20 cellular contexts compared by ENCODE assay signal in the genomic region with DNA sequence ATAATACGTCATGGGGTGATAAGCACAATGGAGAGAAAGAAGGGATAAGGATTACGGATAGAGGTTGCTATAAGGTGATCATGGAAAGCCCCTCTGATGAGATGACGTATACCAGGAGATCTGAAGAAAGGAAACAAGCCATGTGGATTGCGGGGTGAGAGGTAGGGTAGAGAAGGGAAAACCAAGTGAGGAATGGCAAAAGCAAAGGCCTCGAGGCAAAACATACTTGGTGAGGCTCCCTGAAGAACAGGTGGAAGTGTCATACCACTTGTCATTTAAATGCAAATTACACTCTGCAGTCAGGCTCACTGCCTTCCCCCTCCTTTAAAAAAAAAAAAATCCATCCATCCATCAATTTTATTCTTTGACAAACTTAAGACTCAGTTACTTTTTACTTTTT.
DNase-seq lines count a peak whose midpoint lies in the region; ATAC-seq and TF ChIP-seq lines count a peak whose summit lies in the region.
"Had no signal": no experiment of that assay in that cellular context is flagged by ENCODE, and none has a peak within 500 bp of the region (broad histone marks: within the 10 kb centered on the region; RNA-seq: fewer than 3 reads in every experiment).

No MANE protein-coding gene starts in this region.

- H3K36me3 ChIP-seq in iPS-20b (ENCODE audit: insufficient read depth, low read depth, low read length), result no peaks in the 10 kb centered on the region
- no peaks in the 10 kb centered on the region for H3K36me3 ChIP-seq in smooth muscle cell (ENCODE audit: low read depth)

- H3K4me1 ChIP-seq in iPS-20b (ENCODE audit: insufficient read depth, low read length) (peaks cover 20% of the 10 kb centered on the region), smooth muscle cell (ENCODE audit: low read depth) (peaks cover 4% of the 10 kb centered on the region)

- peaks cover 100% of the 10 kb centered on the region for H3K79me2 ChIP-seq in smooth muscle cell (ENCODE audit: low read depth)

- H3K9me3 Mint-ChIP-seq in activated T-cell treated with anti-CD3 and anti-CD28 coated beads, Interleukin-2, amount 50 U/mL, for 24 hours, result no peaks in the 10 kb centered on the region
- no peaks in the 10 kb centered on the region for H3K9me3 Mint-ChIP-seq in activated T-cell treated with anti-CD3 and anti-CD28 coated beads, Interleukin-2, amount 50 U/mL, for 72 hours
- H3K9me3 Mint-ChIP-seq: CD4-positive, alpha-beta T cell had no signal

- no peaks in the 10 kb centered on the region for H3K27me3 ChIP-seq in iPS-20b (ENCODE audit: insufficient read depth, low read length)
- H3K27me3 ChIP-seq in smooth muscle cell (ENCODE audit: low read depth), result no peaks in the 10 kb centered on the region

- H3K9me3 ChIP-seq in T-helper 17 cell (ENCODE audit: control insufficient read depth, low read length, poor library complexity, severe bottlenecking), result no peaks in the 10 kb centered on the region
- no peaks in the 10 kb centered on the region for H3K9me3 ChIP-seq in iPS-20b (ENCODE audit: insufficient read depth, low read depth, low read length)
- no peaks in the 10 kb centered on the region for H3K9me3 ChIP-seq in smooth muscle cell (replicated peaks; ENCODE audit: low read depth)
- H3K9me3 ChIP-seq: Caco-2 had no signal

- H3K36me3 Mint-ChIP-seq in activated T-cell treated with anti-CD3 and anti-CD28 coated beads, Interleukin-2, amount 50 U/mL, for 24 hours (ENCODE audit: low read depth), result peaks cover 11% of the 10 kb centered on the region
- peaks cover 9 to 18% of the 10 kb centered on the region in 2 donors for H3K36me3 Mint-ChIP-seq in activated T-cell treated with anti-CD3 and anti-CD28 coated beads, Interleukin-2, amount 50 U/mL, for 72 hours (ENCODE audit: insufficient read depth in 2 of 2)
- peaks cover 8% of the 10 kb centered on the region for H3K36me3 Mint-ChIP-seq in T-helper 17 cell (ENCODE audit: low read depth)

- peaks cover 94% of the 10 kb centered on the region for H4K20me1 ChIP-seq in smooth muscle cell (ENCODE audit: low read depth)

- H3K27ac ChIP-seq in iPS-20b (ENCODE audit: low read length) (no peak overlapping the region), smooth muscle cell (ENCODE audit: low read depth) (no peak overlapping the region)
- H3K27ac ChIP-seq: 22Rv1, PC-9, RWPE1 had no signal

- H3K4me3 Mint-ChIP-seq in activated T-cell treated with anti-CD3 and anti-CD28 coated beads, Interleukin-2, amount 50 U/mL, for 24 hours, result no peak overlapping the region
- peak overlapping the region in 1 of 2 donors; percentile 31 for H3K4me3 Mint-ChIP-seq in activated T-cell treated with anti-CD3 and anti-CD28 coated beads, Interleukin-2, amount 50 U/mL, for 72 hours
- no peak overlapping the region for H3K4me3 Mint-ChIP-seq in T-helper 17 cell
- H3K4me3 Mint-ChIP-seq: B cell; CD4-positive, alpha-beta T cell had no signal

- H3K4me1 Mint-ChIP-seq in activated T-cell treated with anti-CD3 and anti-CD28 coated beads, Interleukin-2, amount 50 U/mL, for 24 hours (ENCODE audit: low read depth), result peaks cover 81% of the 10 kb centered on the region
- peaks cover 84% of the 10 kb centered on the region for H3K4me1 Mint-ChIP-seq in activated T-cell treated with anti-CD3 and anti-CD28 coated beads, Interleukin-2, amount 50 U/mL, for 72 hours (ENCODE audit: low read depth)
- H3K4me1 Mint-ChIP-seq in T-helper 17 cell, result peaks cover 59% of the 10 kb centered on the region
- H3K4me1 Mint-ChIP-seq: B cell had no signal

- no peak overlapping the region for H2AFZ ChIP-seq in smooth muscle cell (ENCODE audit: low read depth)
- H2AFZ ChIP-seq: PC-9 had no signal

- peak overlapping the region; percentile 48; the same call in 1 of the 2 replicates for H3K9ac ChIP-seq in iPS-20b (ENCODE audit: low read depth, low read length)
- no peak overlapping the region for H3K9ac ChIP-seq in smooth muscle cell (ENCODE audit: low read depth)

- ATAC-seq in activated T-cell treated with anti-CD3 and anti-CD28 coated beads, Interleukin-2, amount 50 U/mL, for 72 hours (replicated peaks in 1 of 2), result no peak
- ATAC-seq in T-helper 17 cell (no peak), HG02588 (IDR thresholded peaks at IDR 0.05; ENCODE audit: unreplicated experiment) (no peak)

- no peak for TF ChIP-seq CTCF in smooth muscle cell (IDR thresholded peaks at IDR 0.05; ENCODE audit: borderline replicate concordance, insufficient read depth, poor library complexity, severe bottlenecking)

- 75% methylated on average over 5 of the region's 5 CpGs for WGBS in smooth muscle cell (ENCODE audit: low lambda C conversion rate)

- H3K4me2 ChIP-seq in smooth muscle cell, result peak overlapping the region; percentile 9
- H3K4me2 ChIP-seq: PC-9 had no signal

- DNase-seq in activated T-cell treated with anti-CD3 and anti-CD28 coated beads, Interleukin-2, amount 50 U/mL, for 24 hours, result no peak
- no peak for DNase-seq in activated T-cell treated with anti-CD3 and anti-CD28 coated beads, Interleukin-2, amount 50 U/mL, for 72 hours
- DNase-seq in T-helper 17 cell (no peak), smooth muscle cell (lab: John Stamatoyannopoulos, UW; ENCODE audit: unreplicated experiment) (no peak), NCI-H226 (no peak), kidney glomerular epithelial cell (lab: John Stamatoyannopoulos, UW) (no peak)
- DNase-seq: Caco-2; CD4-positive, alpha-beta T cell; DMS153; HCEC 1CT; NCI-H1092 treated with DMSO at 0.1 percent for 48 hours; NCI-H1694; NCI-H510A; NCI-H748 treated with DMSO at 0.1 percent for 48 hours; PC-9 had no signal

- no peaks in the 10 kb centered on the region for H3F3A ChIP-seq in smooth muscle cell (ENCODE audit: low read depth)

- H3K27me3 Mint-ChIP-seq in activated T-cell treated with anti-CD3 and anti-CD28 coated beads, Interleukin-2, amount 50 U/mL, for 24 hours, result no peaks in the 10 kb centered on the region
- no peaks in the 10 kb centered on the region for H3K27me3 Mint-ChIP-seq in activated T-cell treated with anti-CD3 and anti-CD28 coated beads, Interleukin-2, amount 50 U/mL, for 72 hours (ENCODE audit: low read depth)
- H3K27me3 Mint-ChIP-seq in T-helper 17 cell, result no peaks in the 10 kb centered on the region
- H3K27me3 Mint-ChIP-seq: B cell; CD4-positive, alpha-beta T cell had no signal

- H3K4me3 ChIP-seq in iPS-20b (ENCODE audit: low read length), result no peak overlapping the region; the same call in 1 of the 2 replicates
- H3K4me3 ChIP-seq in smooth muscle cell, result no peak overlapping the region
- H3K4me3 ChIP-seq: PC-9 had no signal

- peak overlapping the region; percentile 11 for H3K27ac Mint-ChIP-seq in activated T-cell treated with anti-CD3 and anti-CD28 coated beads, Interleukin-2, amount 50 U/mL, for 24 hours
- H3K27ac Mint-ChIP-seq in activated T-cell treated with anti-CD3 and anti-CD28 coated beads, Interleukin-2, amount 50 U/mL, for 72 hours, result no peak overlapping the region
- peak overlapping the region; percentile 70 for H3K27ac Mint-ChIP-seq in T-helper 17 cell
- H3K27ac Mint-ChIP-seq: B cell; CD4-positive, alpha-beta T cell had no signal
